Comparison of ENCODE assay signal across 23 cellular contexts in genomic region chr14:39472078-39472477, GRCh38.
"Had no signal": no experiment of that assay in that cellular context is flagged by ENCODE, and none has a peak within 500 bp of the region (broad histone marks: within the 10 kb centered on the region; RNA-seq: fewer than 3 reads in every experiment).

No MANE protein-coding gene starts in this region.

- H3K9me3 ChIP-seq: esophagus squamous epithelium, left lung, lower lobe of right lung, psoas muscle, transverse colon had no signal

- H3K4me1 ChIP-seq: esophagus squamous epithelium, left lung, lower lobe of right lung, parathyroid adenoma, psoas muscle, transverse colon had no signal

- H3K4me3 ChIP-seq: esophagus squamous epithelium, left lung, lower lobe of right lung, psoas muscle, smooth muscle cell, transverse colon had no signal

- H3K27me3 ChIP-seq: esophagus squamous epithelium, left lung, transverse colon had no signal

- DNase-seq: activated CD4-positive, alpha-beta T cell treated with anti-CD3 and anti-CD28 coated beads for 4 hours; activated CD4-positive, alpha-beta T cell treated with anti-CD3 and anti-CD28 coated beads, Interleukin-2, amount 50 U/mL, for 4 hours; activated effector memory CD4-positive, alpha-beta T cell treated with Interleukin-2 at 50 U/mL for 16 hours; activated naive CD4-positive, alpha-beta T cell treated with Interleukin-2 at 50 U/mL for 16 hours; anterior cingulate cortex; dermis blood vessel endothelial cell; effector CD8-positive, alpha-beta T cell; esophagus squamous epithelium; foreskin melanocyte; kidney glomerular epithelial cell; left lung; lower lobe of right lung; mesenchymal stem cell; naive thymus-derived CD8-positive, alpha-beta T cell; occipital lobe; psoas muscle; stimulated activated CD4-positive, alpha-beta T cell treated with anti-CD3 and anti-CD28 coated beads, Interleukin-2, amount 100 ng/mL, for 24 hours; stimulated activated naive CD4-positive, alpha-beta T cell; transverse colon had no signal

- H3K27ac ChIP-seq: epithelial cell of prostate, esophagus squamous epithelium, left lung, lower lobe of right lung, parathyroid adenoma, psoas muscle, transverse colon, VCaP had no signal

- H3K36me3 ChIP-seq: esophagus squamous epithelium, left lung, lower lobe of right lung, transverse colon had no signal
